ENCODE assay signal across 19 cellular contexts in genomic region chr11:77454867-77455655, GRCh38.
"Had no signal": no experiment of that assay in that cellular context is flagged by ENCODE, and none has a peak within 500 bp of the region (broad histone marks: within the 10 kb centered on the region; RNA-seq: fewer than 3 reads in every experiment).

No MANE protein-coding gene starts in this region.

- DNase-seq: colonic mucosa; dermis blood vessel endothelial cell; foreskin keratinocyte; left colon; mammary epithelial cell; mucosa of descending colon; naive thymus-derived CD8-positive, alpha-beta T cell; nucleus accumbens; ovary; sigmoid colon; stimulated activated CD4-positive, alpha-beta T cell treated with anti-CD3 and anti-CD28 coated beads, Interleukin-2, amount 100 ng/mL, for 24 hours; stimulated activated CD4-positive, alpha-beta T cell treated with anti-CD3 and anti-CD28 coated beads, Interleukin-4, amount 100 ng/mL, for 4 hours; stimulated activated naive B cell treated with anti-CD40 and anti-IgM and Interleukin-4, amounts not matched to agents 10 μg/mL and 1 μg/mL and 100 μg/mL, for 72 hours; stimulated activated naive CD8-positive, alpha-beta T cell treated with anti-CD3 and anti-CD28 coated beads, Interleukin-15, amount 100 ng/mL, for 72 hours; testis; upper lobe of right lung had no signal

- H3K27me3 Mint-ChIP-seq: stimulated activated naive CD8-positive, alpha-beta T cell treated with anti-CD3 and anti-CD28 coated beads, Interleukin-15, amount 100 ng/mL, for 72 hours had no signal

- H3K9me3 ChIP-seq: colonic mucosa, mucosa of descending colon, ovary, right atrium auricular region, sigmoid colon, testis, tibial nerve, upper lobe of right lung had no signal

- H3K27ac Mint-ChIP-seq: stimulated activated naive B cell treated with anti-CD40 and anti-IgM and Interleukin-4, amounts not matched to agents 10 μg/mL and 1 μg/mL and 100 μg/mL, for 72 hours; stimulated activated naive CD8-positive, alpha-beta T cell treated with anti-CD3 and anti-CD28 coated beads, Interleukin-15, amount 100 ng/mL, for 72 hours had no signal

- H3K4me3 Mint-ChIP-seq: naive thymus-derived CD8-positive, alpha-beta T cell; stimulated activated naive B cell treated with anti-CD40 and anti-IgM and Interleukin-4, amounts not matched to agents 10 μg/mL and 1 μg/mL and 100 μg/mL, for 72 hours; stimulated activated naive CD8-positive, alpha-beta T cell treated with anti-CD3 and anti-CD28 coated beads, Interleukin-15, amount 100 ng/mL, for 72 hours had no signal

- H3K4me3 ChIP-seq: colonic mucosa, mucosa of descending colon, ovary, right atrium auricular region, sigmoid colon, skin epidermis, testis, tibial nerve, upper lobe of right lung had no signal

- H3K4me1 ChIP-seq: colonic mucosa, right atrium auricular region, sigmoid colon, testis, tibial nerve had no signal

- H3K27ac ChIP-seq: colonic mucosa, foreskin keratinocyte, ovary, right atrium auricular region, sigmoid colon, skin epidermis, testis, tibial nerve, upper lobe of right lung had no signal

- H3K9me3 Mint-ChIP-seq: naive thymus-derived CD8-positive, alpha-beta T cell; stimulated activated naive B cell treated with anti-CD40 and anti-IgM and Interleukin-4, amounts not matched to agents 10 μg/mL and 1 μg/mL and 100 μg/mL, for 72 hours; stimulated activated naive CD8-positive, alpha-beta T cell treated with anti-CD3 and anti-CD28 coated beads, Interleukin-15, amount 100 ng/mL, for 72 hours had no signal

- H3K27me3 ChIP-seq: colonic mucosa, foreskin keratinocyte, ovary, right atrium auricular region, sigmoid colon, testis, tibial nerve, upper lobe of right lung had no signal

- H3K36me3 ChIP-seq: colonic mucosa, ovary, right atrium auricular region, sigmoid colon, tibial nerve, upper lobe of right lung had no signal

- ATAC-seq: foreskin keratinocyte; mucosa of descending colon; naive thymus-derived CD8-positive, alpha-beta T cell; stimulated activated naive B cell treated with anti-CD40 and anti-IgM and Interleukin-4, amounts not matched to agents 10 μg/mL and 1 μg/mL and 100 μg/mL, for 72 hours; stimulated activated naive CD8-positive, alpha-beta T cell treated with anti-CD3 and anti-CD28 coated beads, Interleukin-15, amount 100 ng/mL, for 72 hours; upper lobe of right lung had no signal
